8 cellular contexts compared by ENCODE assay signal in the genomic region with DNA sequence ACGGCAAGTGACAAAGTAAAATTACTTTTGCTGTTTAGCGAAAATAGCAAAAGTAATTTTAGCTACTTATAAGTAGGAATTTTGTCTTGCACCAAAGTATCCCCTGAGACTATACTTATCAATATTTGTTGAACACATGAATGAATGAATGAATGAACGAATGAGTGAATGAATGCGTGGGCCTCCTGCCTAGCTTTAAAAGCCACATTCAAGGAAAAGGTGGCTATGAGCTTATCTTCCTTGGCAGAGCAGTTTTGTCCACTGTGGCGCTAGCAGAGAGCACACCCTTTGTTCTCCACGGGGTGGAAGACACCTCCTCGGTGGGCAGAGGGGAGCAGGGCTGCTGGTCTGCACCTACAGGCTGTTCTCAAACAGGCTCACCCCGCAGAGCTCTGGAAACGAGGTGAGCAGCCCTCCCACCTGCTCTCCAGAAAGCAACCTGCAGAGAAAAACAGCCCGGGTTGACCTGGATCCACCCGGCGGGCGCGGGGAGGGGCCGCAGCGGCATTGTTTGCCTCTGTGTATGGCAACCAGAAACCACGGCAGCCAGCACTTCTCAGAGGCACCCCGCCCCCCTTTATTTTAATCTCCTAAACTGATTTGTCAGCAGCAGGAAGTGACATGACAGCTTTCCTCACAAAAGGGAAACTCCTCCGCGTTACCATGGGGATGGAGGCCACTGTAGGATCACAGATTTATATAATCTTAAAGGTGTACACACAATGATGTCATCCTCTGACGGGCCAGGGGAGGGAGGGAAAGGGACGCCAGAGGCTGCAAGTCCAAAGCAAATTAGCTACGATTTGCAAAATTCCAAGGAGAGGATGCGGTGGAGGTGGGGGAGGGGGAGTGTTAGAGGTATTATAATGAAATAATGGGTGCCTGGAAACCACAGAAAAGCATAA. TPM values are rescaled to one million over a fixed set of nuclear protein-coding genes. Genes with fewer than 3 reads are reported as not detected.
DNase-seq lines count a peak whose midpoint lies in the region; ATAC-seq and TF ChIP-seq lines count a peak whose summit lies in the region.

No MANE protein-coding gene starts in this region.

- peak; percentile 97 for DNase-seq in DMS153 (lab: John Stamatoyannopoulos, UW)
- peak; percentile 97 for DNase-seq in OCI-M1 (lab: John Stamatoyannopoulos, UW)
- DNase-seq in activated T-cell treated with anti-CD3 and anti-CD28 coated beads for 48 hours (ENCODE audit: low read depth): peak; percentile 81
- DNase-seq in epithelial cell of proximal tubule (ENCODE audit: low read depth): no peak
- DNase-seq in mucosa of gallbladder (ENCODE audit: low spot score): peak; percentile 98
- DNase-seq in stimulated activated CD8-positive, alpha-beta memory T cell treated with anti-CD3 and anti-CD28 coated beads, Interleukin-4, amount 100 ng/mL, for 24 hours (ENCODE audit: low read depth): peak; percentile 86

- H3K27me3 Mint-ChIP-seq in IgD-negative memory B cell: no peaks in the 10 kb centered on the region

- H3K4me3 ChIP-seq in epithelial cell of proximal tubule (ENCODE audit: low read depth, low read length): peak overlapping the region; percentile 52

- ATAC-seq in GM21576 (IDR thresholded peaks at IDR 0.05; ENCODE audit: unreplicated experiment): peak; percentile 79

- H3K27ac Mint-ChIP-seq in IgD-negative memory B cell: peak overlapping the region; percentile 98 to 100 (median 100)

- peaks cover 10% of the 10 kb centered on the region for H3K36me3 Mint-ChIP-seq in IgD-negative memory B cell

- H3K4me1 Mint-ChIP-seq in IgD-negative memory B cell: peaks cover 29 to 34% (median 31%) of the 10 kb centered on the region in 3 donors

- TF ChIP-seq CTCF in epithelial cell of proximal tubule (conservative IDR thresholded peaks at IDR 0.05; ENCODE audit: low read depth, low read length): peak; percentile 4

- peaks cover 0 to 5% (median 0%) of the 10 kb centered on the region in 3 donors for H3K9me3 Mint-ChIP-seq in IgD-negative memory B cell

- H3K4me3 Mint-ChIP-seq in IgD-negative memory B cell: peak overlapping the region; percentile 81 to 92 (median 88)

RNA-seq across cellular contexts. Expression of gene DUSP1, which starts 5.9 kb away (rescaled TPM):
- polyA plus RNA-seq in IgD-negative memory B cell: 705 TPM
- 186 and 215 TPM in 2 replicates for total RNA-seq in epithelial cell of proximal tubule
- total RNA-seq in mucosa of gallbladder: 240 TPM
